1 cellular context compared by ENCODE assay signal in the genomic region with DNA sequence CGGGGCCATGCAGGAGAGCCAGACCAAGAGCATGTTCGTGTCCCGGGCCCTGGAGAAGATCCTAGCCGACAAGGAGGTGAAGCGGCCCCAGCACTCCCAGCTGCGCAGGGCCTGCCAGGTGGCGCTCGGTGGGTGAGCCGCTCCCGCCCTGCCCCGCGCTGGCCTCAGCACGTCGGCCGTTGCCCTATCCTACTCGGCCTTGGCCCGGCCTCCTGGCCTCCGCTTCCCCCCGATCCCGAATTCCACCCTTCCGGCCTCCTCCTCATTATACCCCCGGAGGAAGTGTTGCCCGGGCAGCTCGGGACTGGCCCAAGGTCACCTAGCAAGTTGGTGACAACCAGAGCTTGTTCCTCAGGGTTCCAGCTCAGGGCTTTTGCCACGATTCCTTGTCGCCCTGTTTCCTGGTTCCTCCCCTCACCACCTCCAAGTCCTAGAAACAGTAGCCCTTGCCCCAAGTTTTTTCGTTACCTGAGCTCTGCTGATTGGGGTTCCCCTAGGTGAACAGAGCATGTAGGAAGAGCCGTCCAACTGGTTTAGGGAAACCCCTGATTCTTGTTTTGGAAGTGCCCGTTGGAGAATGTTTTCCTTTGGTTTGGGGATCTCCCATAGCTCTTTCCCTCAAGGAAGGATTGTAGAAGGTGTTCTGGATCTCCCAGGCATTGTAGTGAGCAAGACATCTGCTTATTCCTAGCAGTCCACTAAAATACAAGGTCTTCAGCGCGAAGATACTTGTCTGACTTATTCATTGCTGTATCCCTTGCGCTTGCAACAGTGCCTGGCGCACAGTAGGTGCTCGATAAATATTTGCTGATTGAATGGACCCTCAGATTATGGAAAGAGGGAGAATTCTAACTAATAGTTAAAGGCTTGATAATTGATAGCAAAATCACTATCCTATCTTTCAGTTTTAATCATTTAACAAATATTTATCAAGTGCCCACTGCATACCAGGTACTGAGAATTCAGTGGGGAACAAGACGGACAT.
TF ChIP-seq lines count a peak whose summit lies in the region.

No MANE protein-coding gene starts in this region.

TF ChIP-seq in HepG2, 621 proteins besides CTCF, POLR2A, EP300 and RAD21 (continued from another document and continues in another):
- TF ChIP-seq, protein P1, sequence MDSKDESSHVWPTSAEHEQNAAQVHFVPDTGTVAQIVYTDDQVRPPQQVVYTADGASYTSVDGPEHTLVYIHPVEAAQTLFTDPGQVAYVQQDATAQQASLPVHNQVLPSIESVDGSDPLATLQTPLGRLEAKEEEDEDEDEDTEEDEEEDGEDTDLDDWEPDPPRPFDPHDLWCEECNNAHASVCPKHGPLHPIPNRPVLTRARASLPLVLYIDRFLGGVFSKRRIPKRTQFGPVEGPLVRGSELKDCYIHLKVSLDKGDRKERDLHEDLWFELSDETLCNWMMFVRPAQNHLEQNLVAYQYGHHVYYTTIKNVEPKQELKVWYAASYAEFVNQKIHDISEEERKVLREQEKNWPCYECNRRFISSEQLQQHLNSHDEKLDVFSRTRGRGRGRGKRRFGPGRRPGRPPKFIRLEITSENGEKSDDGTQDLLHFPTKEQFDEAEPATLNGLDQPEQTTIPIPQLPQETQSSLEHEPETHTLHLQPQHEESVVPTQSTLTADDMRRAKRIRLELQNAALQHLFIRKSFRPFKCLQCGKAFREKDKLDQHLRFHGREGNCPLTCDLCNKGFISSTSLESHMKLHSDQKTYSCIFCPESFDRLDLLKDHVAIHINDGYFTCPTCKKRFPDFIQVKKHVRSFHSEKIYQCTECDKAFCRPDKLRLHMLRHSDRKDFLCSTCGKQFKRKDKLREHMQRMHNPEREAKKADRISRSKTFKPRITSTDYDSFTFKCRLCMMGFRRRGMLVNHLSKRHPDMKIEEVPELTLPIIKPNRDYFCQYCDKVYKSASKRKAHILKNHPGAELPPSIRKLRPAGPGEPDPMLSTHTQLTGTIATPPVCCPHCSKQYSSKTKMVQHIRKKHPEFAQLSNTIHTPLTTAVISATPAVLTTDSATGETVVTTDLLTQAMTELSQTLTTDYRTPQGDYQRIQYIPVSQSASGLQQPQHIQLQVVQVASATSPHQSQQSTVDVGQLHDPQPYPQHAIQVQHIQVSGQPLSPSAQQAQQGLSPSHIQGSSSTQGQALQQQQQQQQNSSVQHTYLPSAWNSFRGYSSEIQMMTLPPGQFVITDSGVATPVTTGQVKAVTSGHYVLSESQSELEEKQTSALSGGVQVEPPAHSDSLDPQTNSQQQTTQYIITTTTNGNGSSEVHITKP (CRISPR knock-in tag; IDR thresholded peaks at IDR 0.05; ENCODE audit: low read depth) = no peak
- TF ChIP-seq, protein P2, sequence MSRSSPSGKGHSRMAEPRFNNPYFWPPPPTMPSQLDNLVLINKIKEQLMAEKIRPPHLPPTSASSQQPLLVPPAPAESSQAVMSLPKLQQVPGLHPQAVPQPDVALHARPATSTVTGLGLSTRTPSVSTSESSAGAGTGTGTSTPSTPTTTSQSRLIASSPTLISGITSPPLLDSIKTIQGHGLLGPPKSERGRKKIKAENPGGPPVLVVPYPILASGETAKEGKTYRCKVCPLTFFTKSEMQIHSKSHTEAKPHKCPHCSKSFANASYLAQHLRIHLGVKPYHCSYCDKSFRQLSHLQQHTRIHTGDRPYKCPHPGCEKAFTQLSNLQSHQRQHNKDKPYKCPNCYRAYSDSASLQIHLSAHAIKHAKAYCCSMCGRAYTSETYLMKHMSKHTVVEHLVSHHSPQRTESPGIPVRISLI (CRISPR knock-in tag; IDR thresholded peaks at IDR 0.05; ENCODE audit: borderline replicate concordance) = 0 out of 2 replicates have a peak, but pooled peaks have one; percentile 57
- TF ChIP-seq, protein P3, sequence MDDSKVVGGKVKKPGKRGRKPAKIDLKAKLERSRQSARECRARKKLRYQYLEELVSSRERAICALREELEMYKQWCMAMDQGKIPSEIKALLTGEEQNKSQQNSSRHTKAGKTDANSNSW (CRISPR knock-in tag; IDR thresholded peaks at IDR 0.05; ENCODE audit: borderline replicate concordance) = peak; percentile 96
- TF ChIP-seq NR2F2 (IDR thresholded peaks at IDR 0.05; ENCODE audit: borderline replicate concordance, low read depth) = no peak
- no peak for TF ChIP-seq GTF2F1 (IDR thresholded peaks at IDR 0.05; ENCODE audit: low read length)
- TF ChIP-seq, protein P4, sequence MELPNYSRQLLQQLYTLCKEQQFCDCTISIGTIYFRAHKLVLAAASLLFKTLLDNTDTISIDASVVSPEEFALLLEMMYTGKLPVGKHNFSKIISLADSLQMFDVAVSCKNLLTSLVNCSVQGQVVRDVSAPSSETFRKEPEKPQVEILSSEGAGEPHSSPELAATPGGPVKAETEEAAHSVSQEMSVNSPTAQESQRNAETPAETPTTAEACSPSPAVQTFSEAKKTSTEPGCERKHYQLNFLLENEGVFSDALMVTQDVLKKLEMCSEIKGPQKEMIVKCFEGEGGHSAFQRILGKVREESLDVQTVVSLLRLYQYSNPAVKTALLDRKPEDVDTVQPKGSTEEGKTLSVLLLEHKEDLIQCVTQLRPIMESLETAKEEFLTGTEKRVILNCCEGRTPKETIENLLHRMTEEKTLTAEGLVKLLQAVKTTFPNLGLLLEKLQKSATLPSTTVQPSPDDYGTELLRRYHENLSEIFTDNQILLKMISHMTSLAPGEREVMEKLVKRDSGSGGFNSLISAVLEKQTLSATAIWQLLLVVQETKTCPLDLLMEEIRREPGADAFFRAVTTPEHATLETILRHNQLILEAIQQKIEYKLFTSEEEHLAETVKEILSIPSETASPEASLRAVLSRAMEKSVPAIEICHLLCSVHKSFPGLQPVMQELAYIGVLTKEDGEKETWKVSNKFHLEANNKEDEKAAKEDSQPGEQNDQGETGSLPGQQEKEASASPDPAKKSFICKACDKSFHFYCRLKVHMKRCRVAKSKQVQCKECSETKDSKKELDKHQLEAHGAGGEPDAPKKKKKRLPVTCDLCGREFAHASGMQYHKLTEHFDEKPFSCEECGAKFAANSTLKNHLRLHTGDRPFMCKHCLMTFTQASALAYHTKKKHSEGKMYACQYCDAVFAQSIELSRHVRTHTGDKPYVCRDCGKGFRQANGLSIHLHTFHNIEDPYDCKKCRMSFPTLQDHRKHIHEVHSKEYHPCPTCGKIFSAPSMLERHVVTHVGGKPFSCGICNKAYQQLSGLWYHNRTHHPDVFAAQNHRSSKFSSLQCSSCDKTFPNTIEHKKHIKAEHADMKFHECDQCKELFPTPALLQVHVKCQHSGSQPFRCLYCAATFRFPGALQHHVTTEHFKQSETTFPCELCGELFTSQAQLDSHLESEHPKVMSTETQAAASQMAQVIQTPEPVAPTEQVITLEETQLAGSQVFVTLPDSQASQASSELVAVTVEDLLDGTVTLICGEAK (IDR thresholded peaks at IDR 0.05) = no peak
- TF ChIP-seq, protein P4 (CRISPR knock-in tag; IDR thresholded peaks at IDR 0.05) = peak; percentile 85; the same call in 1 of the 2 replicates
- TF ChIP-seq ZNF720 (CRISPR knock-in tag; IDR thresholded peaks at IDR 0.05) = no peak
- TF ChIP-seq SIN3B (IDR thresholded peaks at IDR 0.05; ENCODE audit: low read length) = no peak
- TF ChIP-seq SMARCE1 (IDR thresholded peaks at IDR 0.05; ENCODE audit: borderline replicate concordance) = no peak
- peak; percentile 34; the same call in 1 of the 2 replicates for TF ChIP-seq RFXANK (CRISPR knock-in tag; IDR thresholded peaks at IDR 0.05)
- TF ChIP-seq, protein P5, sequence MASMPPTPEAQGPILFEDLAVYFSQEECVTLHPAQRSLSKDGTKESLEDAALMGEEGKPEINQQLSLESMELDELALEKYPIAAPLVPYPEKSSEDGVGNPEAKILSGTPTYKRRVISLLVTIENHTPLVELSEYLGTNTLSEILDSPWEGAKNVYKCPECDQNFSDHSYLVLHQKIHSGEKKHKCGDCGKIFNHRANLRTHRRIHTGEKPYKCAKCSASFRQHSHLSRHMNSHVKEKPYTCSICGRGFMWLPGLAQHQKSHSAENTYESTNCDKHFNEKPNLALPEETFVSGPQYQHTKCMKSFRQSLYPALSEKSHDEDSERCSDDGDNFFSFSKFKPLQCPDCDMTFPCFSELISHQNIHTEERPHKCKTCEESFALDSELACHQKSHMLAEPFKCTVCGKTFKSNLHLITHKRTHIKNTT (CRISPR knock-in tag; IDR thresholded peaks at IDR 0.05) = no peak
- TF ChIP-seq ZNF772 (CRISPR knock-in tag; IDR thresholded peaks at IDR 0.05) = no peak
- TF ChIP-seq FOXK2 (IDR thresholded peaks at IDR 0.05) = no peak
- TF ChIP-seq NR2F6 (IDR thresholded peaks at IDR 0.05) = no peak
- TF ChIP-seq NR2F6 (CRISPR knock-in tag; IDR thresholded peaks at IDR 0.05) = peak; percentile 60
- 0 out of 2 replicates have a peak, but pooled peaks have one; percentile 87 for TF ChIP-seq ZNF44 (CRISPR knock-in tag; IDR thresholded peaks at IDR 0.05)
- no peak for TF ChIP-seq ZNF670 (CRISPR knock-in tag; IDR thresholded peaks at IDR 0.05; ENCODE audit: borderline replicate concordance)
- no peak for TF ChIP-seq KLF15 (CRISPR knock-in tag; IDR thresholded peaks at IDR 0.05; ENCODE audit: borderline replicate concordance)
- TF ChIP-seq, protein P6, sequence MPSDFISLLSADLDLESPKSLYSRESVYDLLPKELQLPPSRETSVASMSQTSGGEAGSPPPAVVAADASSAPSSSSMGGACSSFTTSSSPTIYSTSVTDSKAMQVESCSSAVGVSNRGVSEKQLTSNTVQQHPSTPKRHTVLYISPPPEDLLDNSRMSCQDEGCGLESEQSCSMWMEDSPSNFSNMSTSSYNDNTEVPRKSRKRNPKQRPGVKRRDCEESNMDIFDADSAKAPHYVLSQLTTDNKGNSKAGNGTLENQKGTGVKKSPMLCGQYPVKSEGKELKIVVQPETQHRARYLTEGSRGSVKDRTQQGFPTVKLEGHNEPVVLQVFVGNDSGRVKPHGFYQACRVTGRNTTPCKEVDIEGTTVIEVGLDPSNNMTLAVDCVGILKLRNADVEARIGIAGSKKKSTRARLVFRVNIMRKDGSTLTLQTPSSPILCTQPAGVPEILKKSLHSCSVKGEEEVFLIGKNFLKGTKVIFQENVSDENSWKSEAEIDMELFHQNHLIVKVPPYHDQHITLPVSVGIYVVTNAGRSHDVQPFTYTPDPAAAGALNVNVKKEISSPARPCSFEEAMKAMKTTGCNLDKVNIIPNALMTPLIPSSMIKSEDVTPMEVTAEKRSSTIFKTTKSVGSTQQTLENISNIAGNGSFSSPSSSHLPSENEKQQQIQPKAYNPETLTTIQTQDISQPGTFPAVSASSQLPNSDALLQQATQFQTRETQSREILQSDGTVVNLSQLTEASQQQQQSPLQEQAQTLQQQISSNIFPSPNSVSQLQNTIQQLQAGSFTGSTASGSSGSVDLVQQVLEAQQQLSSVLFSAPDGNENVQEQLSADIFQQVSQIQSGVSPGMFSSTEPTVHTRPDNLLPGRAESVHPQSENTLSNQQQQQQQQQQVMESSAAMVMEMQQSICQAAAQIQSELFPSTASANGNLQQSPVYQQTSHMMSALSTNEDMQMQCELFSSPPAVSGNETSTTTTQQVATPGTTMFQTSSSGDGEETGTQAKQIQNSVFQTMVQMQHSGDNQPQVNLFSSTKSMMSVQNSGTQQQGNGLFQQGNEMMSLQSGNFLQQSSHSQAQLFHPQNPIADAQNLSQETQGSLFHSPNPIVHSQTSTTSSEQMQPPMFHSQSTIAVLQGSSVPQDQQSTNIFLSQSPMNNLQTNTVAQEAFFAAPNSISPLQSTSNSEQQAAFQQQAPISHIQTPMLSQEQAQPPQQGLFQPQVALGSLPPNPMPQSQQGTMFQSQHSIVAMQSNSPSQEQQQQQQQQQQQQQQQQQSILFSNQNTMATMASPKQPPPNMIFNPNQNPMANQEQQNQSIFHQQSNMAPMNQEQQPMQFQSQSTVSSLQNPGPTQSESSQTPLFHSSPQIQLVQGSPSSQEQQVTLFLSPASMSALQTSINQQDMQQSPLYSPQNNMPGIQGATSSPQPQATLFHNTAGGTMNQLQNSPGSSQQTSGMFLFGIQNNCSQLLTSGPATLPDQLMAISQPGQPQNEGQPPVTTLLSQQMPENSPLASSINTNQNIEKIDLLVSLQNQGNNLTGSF (CRISPR knock-in tag; IDR thresholded peaks at IDR 0.05) = peak; percentile 84
- TF ChIP-seq, protein P7, sequence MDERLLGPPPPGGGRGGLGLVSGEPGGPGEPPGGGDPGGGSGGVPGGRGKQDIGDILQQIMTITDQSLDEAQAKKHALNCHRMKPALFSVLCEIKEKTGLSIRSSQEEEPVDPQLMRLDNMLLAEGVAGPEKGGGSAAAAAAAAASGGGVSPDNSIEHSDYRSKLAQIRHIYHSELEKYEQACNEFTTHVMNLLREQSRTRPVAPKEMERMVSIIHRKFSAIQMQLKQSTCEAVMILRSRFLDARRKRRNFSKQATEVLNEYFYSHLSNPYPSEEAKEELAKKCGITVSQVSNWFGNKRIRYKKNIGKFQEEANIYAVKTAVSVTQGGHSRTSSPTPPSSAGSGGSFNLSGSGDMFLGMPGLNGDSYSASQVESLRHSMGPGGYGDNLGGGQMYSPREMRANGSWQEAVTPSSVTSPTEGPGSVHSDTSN (CRISPR knock-in tag; IDR thresholded peaks at IDR 0.05) = no peak
- TF ChIP-seq RBM22 (optimal IDR thresholded peaks at IDR 0.05; ENCODE audit: low read length) = no peak
- no peak; the same call in 1 of the 2 replicates for TF ChIP-seq CAMTA2 (CRISPR knock-in tag; IDR thresholded peaks at IDR 0.05; ENCODE audit: borderline replicate concordance)
